In the genomic region with DNA sequence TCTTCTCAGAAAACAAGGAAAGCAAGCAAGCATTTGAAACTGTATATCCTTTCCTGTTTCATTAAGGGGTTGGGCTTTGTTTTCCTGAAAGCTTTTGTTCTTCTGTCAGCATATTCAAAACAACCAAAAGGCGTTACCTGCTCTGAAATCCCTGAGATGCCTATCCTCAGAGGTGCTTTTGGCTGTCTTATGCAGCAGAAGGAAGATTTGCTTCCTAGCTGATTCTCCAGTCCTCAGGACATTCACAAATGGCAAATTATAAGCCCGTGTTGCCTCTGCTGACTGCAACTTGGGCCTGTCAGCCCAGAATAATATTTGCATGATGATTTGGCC, we compare ENCODE assay signal across 20 cellular contexts.
"Had no signal": no experiment of that assay in that cellular context is flagged by ENCODE, and none has a peak within 500 bp of the region (broad histone marks: within the 10 kb centered on the region; RNA-seq: fewer than 3 reads in every experiment).

No MANE protein-coding gene starts in this region.

- ATAC-seq: activated CD8-positive, alpha-beta T cell treated with anti-CD3 and anti-CD28 coated beads, Interleukin-2, amount 10 ng/mL, durations not matched to agents 7 days and 5 days; activated naive CD4-positive, alpha-beta T cell treated with anti-CD3 and anti-CD28 coated beads, Interleukin-2, amount 50 U/mL, for 72 hours; gastrocnemius medialis; left colon; right cardiac atrium had no signal

- H3K4me3 ChIP-seq: gastrocnemius medialis, ovary, thoracic aorta, vagina had no signal

- DNase-seq: activated CD4-positive, alpha-beta T cell treated with anti-CD3 and anti-CD28 coated beads for 1 hour; activated CD4-positive, alpha-beta T cell treated with anti-CD3 and anti-CD28 coated beads, Interleukin-2, amount 50 U/mL, for 1 hour; activated CD8-positive, alpha-beta T cell treated with anti-CD3 and anti-CD28 coated beads, Interleukin-2, amount 10 ng/mL, durations not matched to agents 7 days and 5 days; activated gamma-delta T cell treated with Interleukin-2 at 50 U/mL for 16 hours; activated T-cell treated with anti-CD3 and anti-CD28 coated beads, Interleukin-2, amount 50 U/mL, for 1 hour; aorta; erythroblast; gastrocnemius medialis; hypothalamus; islet precursor cell; left colon; ovary; right cardiac atrium; stimulated activated CD4-positive, alpha-beta T cell treated with anti-CD3 and anti-CD28 coated beads, Interleukin-4, amount 100 ng/mL, for 24 hours; stimulated activated naive CD4-positive, alpha-beta T cell treated with Interleukin-2 at 50 U/mL for 16 hours had no signal

- H3K9me3 ChIP-seq: gastrocnemius medialis, neutrophil, ovary, thoracic aorta, vagina had no signal

- H3K36me3 ChIP-seq: gastrocnemius medialis, neutrophil, ovary, thoracic aorta, vagina had no signal

- H3K27ac ChIP-seq: gastrocnemius medialis, neutrophil, ovary, thoracic aorta, vagina, VCaP had no signal

- H3K4me1 ChIP-seq: gastrocnemius medialis, vagina had no signal

- H3K27me3 ChIP-seq: gastrocnemius medialis, neutrophil, ovary, vagina had no signal
